Comparison of ENCODE assay signal across 20 cellular contexts in the genomic region with DNA sequence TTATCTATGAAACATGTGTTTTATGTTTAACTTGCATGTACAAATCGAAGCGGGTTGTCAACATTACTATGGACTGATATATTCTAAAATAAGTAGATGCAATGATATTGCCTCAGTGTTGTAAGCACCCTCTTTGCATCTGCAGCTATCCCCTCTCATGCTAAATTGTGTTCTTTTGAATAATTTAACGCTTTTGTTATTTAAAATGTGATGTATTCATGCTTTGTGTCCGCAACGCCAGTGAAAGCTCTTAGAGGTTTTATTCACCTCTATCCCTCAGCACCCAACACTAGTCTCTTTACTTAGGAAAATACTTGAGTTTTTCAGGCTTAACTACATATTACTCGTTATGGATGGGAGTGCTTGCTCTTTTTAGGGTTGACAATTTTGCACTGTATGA.
DNase-seq lines count a peak whose midpoint lies in the region; TF ChIP-seq lines count a peak whose summit lies in the region.
"Had no signal": no experiment of that assay in that cellular context is flagged by ENCODE, and none has a peak within 500 bp of the region (broad histone marks: within the 10 kb centered on the region; RNA-seq: fewer than 3 reads in every experiment).

No MANE protein-coding gene starts in this region.

- H3K27ac Mint-ChIP-seq in brain, result peak overlapping the region in 3 of 5 experiments; percentile 3 to 76 (median 25)
- peak overlapping the region in 2 of 3 experiments; percentile 1 to 10 for H3K27ac Mint-ChIP-seq in nephron
- no peak overlapping the region for H3K27ac Mint-ChIP-seq in Caco-2 (ENCODE audit: unreplicated experiment)

- no TSS peak for BruUV-seq in Caco-2 (replicated peaks; lab: Mats Ljungman, UMichigan)

- TF ChIP-seq CTCF in brain (conservative IDR thresholded peaks at IDR 0.05), result no peak
- TF ChIP-seq CTCF in nephron (IDR thresholded peaks at IDR 0.05; ENCODE audit: unreplicated experiment in 3 of 3), result no peak
- TF ChIP-seq CTCF in Caco-2 (IDR thresholded peaks at IDR 0.05; ENCODE audit: insufficient read depth in 1 of 2, low read depth in 1 of 2, low read length in 1 of 2, severe bottlenecking in 1 of 2, unreplicated experiment in 1 of 2), result no peak

- POLR2A ChIA-PET in Caco-2 (lab: Charles Lee), result no interaction called here

- intact Hi-C loops in Caco-2 (cut with micrococcal nuclease; ENCODE audit: unreplicated experiment), result no loop called here

- H3K4me3 Mint-ChIP-seq in brain (peak overlapping the region in 1 of 5 experiments; percentile 13), nephron (no peak overlapping the region), Caco-2 (ENCODE audit: unreplicated experiment) (no peak overlapping the region)

- peaks cover 80% of the 10 kb centered on the region for H3K4me1 Mint-ChIP-seq in brain
- peaks cover 14% of the 10 kb centered on the region for H3K4me1 Mint-ChIP-seq in nephron
- no peaks in the 10 kb centered on the region for H3K4me1 Mint-ChIP-seq in Caco-2 (ENCODE audit: low read depth, unreplicated experiment)

- H3K9me3 Mint-ChIP-seq in brain (peaks cover 0 to under 1% (median under 1%) of the 10 kb centered on the region in 5 experiments), nephron (no peaks in the 10 kb centered on the region), Caco-2 (ENCODE audit: unreplicated experiment) (no peaks in the 10 kb centered on the region)

- DNase-seq in H7, result peak; percentile 25
- DNase-seq in NCI-H2081 treated with DMSO at 0.1 percent for 48 hours (lab: John Stamatoyannopoulos, UW), result no peak
- DNase-seq in Caco-2, result no peak
- DNase-seq in putamen (ENCODE audit: low spot score), result no peak
- DNase-seq: BE2C; DND-41; HCEC 1CT; Kasumi-1; NCI-H187; NCI-H2171 treated with DMSO at 0.1 percent for 48 hours; NCI-H446 treated with DMSO at 0.1 percent for 48 hours; NK-92 treated with Interleukin-12 subunit alpha and Interleukin-12 subunit beta, amount 100 ng/mL, for 24 hours; SHP77 treated with DMSO at 0.1 percent for 48 hours; SK-N-SH; T-helper 2 cell had no signal

- H3K36me3 Mint-ChIP-seq in brain (no peaks in the 10 kb centered on the region), nephron (ENCODE audit: low read depth) (peaks cover 1% of the 10 kb centered on the region), Caco-2 (ENCODE audit: insufficient read depth, unreplicated experiment) (no peaks in the 10 kb centered on the region)

- CTCF ChIA-PET in Caco-2 (lab: Charles Lee), result no interaction called here

- H3K36me3 ChIP-seq in H7 (replicated peaks; ENCODE audit: control insufficient read depth, insufficient read depth, low read length) (no peaks in the 10 kb centered on the region), HUES6 (ENCODE audit: control insufficient read depth, insufficient read depth, low read length) (no peaks in the 10 kb centered on the region), Caco-2 (ENCODE audit: control insufficient read depth, insufficient read depth, low read length) (no peaks in the 10 kb centered on the region)
- H3K36me3 ChIP-seq: BE2C had no signal

- H3K27ac ChIP-seq in HUES6 (ENCODE audit: low read depth, low read length), result 0 out of 2 replicates have a peak overlapping the region, but pooled peaks have one; percentile 53
- H3K27ac ChIP-seq: RWPE1 had no signal

- H3K4me3 ChIP-seq in H7 (ENCODE audit: insufficient read depth, low read depth, low read length) (no peak overlapping the region), HUES6 (ENCODE audit: low read depth, low read length) (peak overlapping the region; percentile 38), Caco-2 (ENCODE audit: low read depth, low read length) (no peak overlapping the region)
- H3K4me3 ChIP-seq: GM12878 had no signal

- H3K9me3 ChIP-seq in HUES6 (ENCODE audit: control insufficient read depth, insufficient read depth, low read depth, low read length) (no peaks in the 10 kb centered on the region), Caco-2 (no peaks in the 10 kb centered on the region)
- H3K9me3 ChIP-seq: BE2C, SK-N-SH had no signal

- no peaks in the 10 kb centered on the region for H3K27me3 ChIP-seq in H7 (ENCODE audit: control insufficient read depth, insufficient read depth, low read length)
- peaks cover 5% of the 10 kb centered on the region; the same call in 1 of the 2 replicates for H3K27me3 ChIP-seq in HUES6 (ENCODE audit: control insufficient read depth, insufficient read depth, low read length)
- no peaks in the 10 kb centered on the region for H3K27me3 ChIP-seq in Caco-2 (replicated peaks; ENCODE audit: control insufficient read depth, insufficient read depth, low read length)
- H3K27me3 ChIP-seq: BE2C had no signal

- H3K27me3 Mint-ChIP-seq in brain, result no peaks in the 10 kb centered on the region
- H3K27me3 Mint-ChIP-seq in nephron (ENCODE audit: low read depth), result peaks cover 6% of the 10 kb centered on the region
- H3K27me3 Mint-ChIP-seq in Caco-2 (ENCODE audit: insufficient read depth, unreplicated experiment), result peaks cover 8% of the 10 kb centered on the region

- H3K4me1 ChIP-seq in HUES6 (ENCODE audit: control insufficient read depth, insufficient read depth, low read length) (peaks cover 58% of the 10 kb centered on the region), Caco-2 (no peaks in the 10 kb centered on the region)
- H3K4me1 ChIP-seq: BE2C had no signal

- H3K9ac ChIP-seq in HUES6 (ENCODE audit: low read length), result no peak overlapping the region
- H3K9ac ChIP-seq: SK-N-SH had no signal
